ENCODE assay signal across 21 cellular contexts in genomic region chr7:154783281-154783909, GRCh38.
"Had no signal": no experiment of that assay in that cellular context is flagged by ENCODE, and none has a peak within 500 bp of the region (broad histone marks: within the 10 kb centered on the region; RNA-seq: fewer than 3 reads in every experiment).

No MANE protein-coding gene starts in this region.

- H3K4me3 ChIP-seq: coronary artery, hepatocyte, neural progenitor cell, pancreas, psoas muscle, right lobe of liver, spleen, stomach, tibial artery, upper lobe of left lung, uterus had no signal

- H3K9me3 ChIP-seq: pancreas, psoas muscle, right lobe of liver, uterus had no signal

- DNase-seq: effector CD8-positive, alpha-beta T cell; foreskin melanocyte; head of caudate nucleus; occipital lobe; pancreas; psoas muscle; retina; right lobe of liver; spleen; stimulated activated CD4-positive, alpha-beta T cell treated with anti-CD3 and anti-CD28 coated beads, Interleukin-15, amount 100 ng/mL, for 24 hours; stimulated activated CD4-positive, alpha-beta T cell treated with anti-CD3 and anti-CD28 coated beads, Interleukin-1b, Interleukin-23, amount 100 ng/mL, for 48 hours; stimulated activated CD4-positive, alpha-beta T cell treated with anti-CD3 and anti-CD28 coated beads, Interleukin-4, amount 100 ng/mL, for 24 hours; stimulated activated naive CD4-positive, alpha-beta T cell; stomach; tibial artery; upper lobe of left lung; uterus had no signal

- ATAC-seq: left lobe of liver, pancreas, psoas muscle, right lobe of liver had no signal

- H3K36me3 ChIP-seq: neural progenitor cell, pancreas, right lobe of liver, spleen, tibial artery, upper lobe of left lung, uterus had no signal

- H3K27me3 ChIP-seq: hepatocyte, neural progenitor cell, pancreas, right lobe of liver, spleen, stomach, tibial artery, upper lobe of left lung, uterus had no signal

- H3K27ac ChIP-seq: coronary artery, hepatocyte, neural progenitor cell, pancreas, psoas muscle, right lobe of liver, spleen, stomach, tibial artery, upper lobe of left lung, uterus had no signal

- H3K4me1 ChIP-seq: neural progenitor cell, pancreas, psoas muscle, right lobe of liver, spleen, stomach, tibial artery, upper lobe of left lung, uterus had no signal
